1 cellular context compared by ENCODE assay signal in the genomic region with DNA sequence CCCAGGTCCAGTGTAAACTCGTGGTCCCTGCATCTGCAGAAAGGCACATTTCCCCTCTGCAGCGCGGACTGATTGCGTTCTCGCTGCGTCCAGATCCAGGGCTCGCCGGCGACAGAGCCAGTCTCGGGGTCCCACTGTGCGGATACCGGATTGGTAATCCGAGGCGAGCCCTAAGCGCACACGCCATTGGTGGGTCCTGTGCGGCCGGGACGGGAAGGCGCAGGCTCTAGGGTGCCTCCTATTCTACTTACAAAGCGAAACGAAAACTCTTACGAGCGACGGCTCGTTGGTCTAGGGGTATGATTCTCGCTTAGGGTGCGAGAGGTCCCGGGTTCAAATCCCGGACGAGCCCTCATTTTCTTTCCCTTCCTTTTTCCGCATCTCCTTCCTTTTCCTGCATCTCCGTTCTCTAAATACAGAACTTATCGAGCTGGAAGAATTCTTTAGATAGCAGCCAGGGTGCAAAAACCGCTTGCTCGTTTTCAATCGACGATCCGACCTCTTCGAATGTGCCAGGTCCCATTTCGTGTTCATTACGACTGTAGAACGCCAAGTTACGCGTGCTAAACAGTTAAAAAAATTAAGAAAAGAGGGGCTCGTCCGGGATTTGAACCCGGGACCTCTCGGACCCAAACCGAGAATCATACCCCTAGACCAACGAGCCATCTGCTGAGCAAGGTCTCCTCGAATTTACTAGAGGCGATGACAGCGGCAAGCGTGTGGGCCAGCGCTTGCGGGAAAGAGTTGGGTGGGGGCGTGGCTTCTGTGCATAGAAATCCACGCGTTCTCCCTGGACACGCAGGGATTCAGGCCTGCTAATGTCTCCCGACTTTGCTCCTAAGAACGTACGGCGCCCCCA.
A peak's percentile ranks its signal among the peaks of the same experiment; 100 is the strongest.
TF ChIP-seq lines count a peak whose summit lies in the region.

No MANE protein-coding gene starts in this region.

TF ChIP-seq in K562, 482 proteins besides CTCF, POLR2A, EP300 and RAD21 (continued from another document and continues in another):
- TF ChIP-seq, protein P1, sequence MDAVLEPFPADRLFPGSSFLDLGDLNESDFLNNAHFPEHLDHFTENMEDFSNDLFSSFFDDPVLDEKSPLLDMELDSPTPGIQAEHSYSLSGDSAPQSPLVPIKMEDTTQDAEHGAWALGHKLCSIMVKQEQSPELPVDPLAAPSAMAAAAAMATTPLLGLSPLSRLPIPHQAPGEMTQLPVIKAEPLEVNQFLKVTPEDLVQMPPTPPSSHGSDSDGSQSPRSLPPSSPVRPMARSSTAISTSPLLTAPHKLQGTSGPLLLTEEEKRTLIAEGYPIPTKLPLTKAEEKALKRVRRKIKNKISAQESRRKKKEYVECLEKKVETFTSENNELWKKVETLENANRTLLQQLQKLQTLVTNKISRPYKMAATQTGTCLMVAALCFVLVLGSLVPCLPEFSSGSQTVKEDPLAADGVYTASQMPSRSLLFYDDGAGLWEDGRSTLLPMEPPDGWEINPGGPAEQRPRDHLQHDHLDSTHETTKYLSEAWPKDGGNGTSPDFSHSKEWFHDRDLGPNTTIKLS (IDR thresholded peaks at IDR 0.05; ENCODE audit: borderline replicate concordance, low read depth), result no peak; the same call in 1 of the 2 replicates
- no peak for TF ChIP-seq SRSF9 (IDR thresholded peaks at IDR 0.05; ENCODE audit: borderline replicate concordance, low read depth, low read length)
- TF ChIP-seq SRSF7 (optimal IDR thresholded peaks at IDR 0.05; ENCODE audit: low read depth, low read length), result no peak
- TF ChIP-seq, protein P2, sequence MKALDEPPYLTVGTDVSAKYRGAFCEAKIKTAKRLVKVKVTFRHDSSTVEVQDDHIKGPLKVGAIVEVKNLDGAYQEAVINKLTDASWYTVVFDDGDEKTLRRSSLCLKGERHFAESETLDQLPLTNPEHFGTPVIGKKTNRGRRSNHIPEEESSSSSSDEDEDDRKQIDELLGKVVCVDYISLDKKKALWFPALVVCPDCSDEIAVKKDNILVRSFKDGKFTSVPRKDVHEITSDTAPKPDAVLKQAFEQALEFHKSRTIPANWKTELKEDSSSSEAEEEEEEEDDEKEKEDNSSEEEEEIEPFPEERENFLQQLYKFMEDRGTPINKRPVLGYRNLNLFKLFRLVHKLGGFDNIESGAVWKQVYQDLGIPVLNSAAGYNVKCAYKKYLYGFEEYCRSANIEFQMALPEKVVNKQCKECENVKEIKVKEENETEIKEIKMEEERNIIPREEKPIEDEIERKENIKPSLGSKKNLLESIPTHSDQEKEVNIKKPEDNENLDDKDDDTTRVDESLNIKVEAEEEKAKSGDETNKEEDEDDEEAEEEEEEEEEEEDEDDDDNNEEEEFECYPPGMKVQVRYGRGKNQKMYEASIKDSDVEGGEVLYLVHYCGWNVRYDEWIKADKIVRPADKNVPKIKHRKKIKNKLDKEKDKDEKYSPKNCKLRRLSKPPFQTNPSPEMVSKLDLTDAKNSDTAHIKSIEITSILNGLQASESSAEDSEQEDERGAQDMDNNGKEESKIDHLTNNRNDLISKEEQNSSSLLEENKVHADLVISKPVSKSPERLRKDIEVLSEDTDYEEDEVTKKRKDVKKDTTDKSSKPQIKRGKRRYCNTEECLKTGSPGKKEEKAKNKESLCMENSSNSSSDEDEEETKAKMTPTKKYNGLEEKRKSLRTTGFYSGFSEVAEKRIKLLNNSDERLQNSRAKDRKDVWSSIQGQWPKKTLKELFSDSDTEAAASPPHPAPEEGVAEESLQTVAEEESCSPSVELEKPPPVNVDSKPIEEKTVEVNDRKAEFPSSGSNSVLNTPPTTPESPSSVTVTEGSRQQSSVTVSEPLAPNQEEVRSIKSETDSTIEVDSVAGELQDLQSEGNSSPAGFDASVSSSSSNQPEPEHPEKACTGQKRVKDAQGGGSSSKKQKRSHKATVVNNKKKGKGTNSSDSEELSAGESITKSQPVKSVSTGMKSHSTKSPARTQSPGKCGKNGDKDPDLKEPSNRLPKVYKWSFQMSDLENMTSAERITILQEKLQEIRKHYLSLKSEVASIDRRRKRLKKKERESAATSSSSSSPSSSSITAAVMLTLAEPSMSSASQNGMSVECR (CRISPR knock-in tag; IDR thresholded peaks at IDR 0.05), result no peak
- TF ChIP-seq SMAD2 (IDR thresholded peaks at IDR 0.05; ENCODE audit: low read depth, low read length), result no peak
- TF ChIP-seq NCOA4 (IDR thresholded peaks at IDR 0.05; ENCODE audit: partially characterized antibody), result no peak
- TF ChIP-seq, protein P3, sequence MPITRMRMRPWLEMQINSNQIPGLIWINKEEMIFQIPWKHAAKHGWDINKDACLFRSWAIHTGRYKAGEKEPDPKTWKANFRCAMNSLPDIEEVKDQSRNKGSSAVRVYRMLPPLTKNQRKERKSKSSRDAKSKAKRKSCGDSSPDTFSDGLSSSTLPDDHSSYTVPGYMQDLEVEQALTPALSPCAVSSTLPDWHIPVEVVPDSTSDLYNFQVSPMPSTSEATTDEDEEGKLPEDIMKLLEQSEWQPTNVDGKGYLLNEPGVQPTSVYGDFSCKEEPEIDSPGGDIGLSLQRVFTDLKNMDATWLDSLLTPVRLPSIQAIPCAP (CRISPR knock-in tag; IDR thresholded peaks at IDR 0.05; ENCODE audit: borderline replicate concordance), result no peak
- TF ChIP-seq ETV5 (CRISPR knock-in tag; IDR thresholded peaks at IDR 0.05; ENCODE audit: low read depth), result 0 out of 2 replicates have a peak, but pooled peaks have one; percentile 10
- peak; percentile 82 for TF ChIP-seq RBFOX2 (IDR thresholded peaks at IDR 0.05; ENCODE audit: low read depth, low read length)
- TF ChIP-seq PCBP1 (IDR thresholded peaks at IDR 0.05; ENCODE audit: low read depth, low read length, poor library complexity, severe bottlenecking), result no peak
- TF ChIP-seq ZNF212 (CRISPR knock-in tag; IDR thresholded peaks at IDR 0.05), result no peak
- no peak for TF ChIP-seq TAF9B (IDR thresholded peaks at IDR 0.05; ENCODE audit: partially characterized antibody)
- TF ChIP-seq, protein P4, sequence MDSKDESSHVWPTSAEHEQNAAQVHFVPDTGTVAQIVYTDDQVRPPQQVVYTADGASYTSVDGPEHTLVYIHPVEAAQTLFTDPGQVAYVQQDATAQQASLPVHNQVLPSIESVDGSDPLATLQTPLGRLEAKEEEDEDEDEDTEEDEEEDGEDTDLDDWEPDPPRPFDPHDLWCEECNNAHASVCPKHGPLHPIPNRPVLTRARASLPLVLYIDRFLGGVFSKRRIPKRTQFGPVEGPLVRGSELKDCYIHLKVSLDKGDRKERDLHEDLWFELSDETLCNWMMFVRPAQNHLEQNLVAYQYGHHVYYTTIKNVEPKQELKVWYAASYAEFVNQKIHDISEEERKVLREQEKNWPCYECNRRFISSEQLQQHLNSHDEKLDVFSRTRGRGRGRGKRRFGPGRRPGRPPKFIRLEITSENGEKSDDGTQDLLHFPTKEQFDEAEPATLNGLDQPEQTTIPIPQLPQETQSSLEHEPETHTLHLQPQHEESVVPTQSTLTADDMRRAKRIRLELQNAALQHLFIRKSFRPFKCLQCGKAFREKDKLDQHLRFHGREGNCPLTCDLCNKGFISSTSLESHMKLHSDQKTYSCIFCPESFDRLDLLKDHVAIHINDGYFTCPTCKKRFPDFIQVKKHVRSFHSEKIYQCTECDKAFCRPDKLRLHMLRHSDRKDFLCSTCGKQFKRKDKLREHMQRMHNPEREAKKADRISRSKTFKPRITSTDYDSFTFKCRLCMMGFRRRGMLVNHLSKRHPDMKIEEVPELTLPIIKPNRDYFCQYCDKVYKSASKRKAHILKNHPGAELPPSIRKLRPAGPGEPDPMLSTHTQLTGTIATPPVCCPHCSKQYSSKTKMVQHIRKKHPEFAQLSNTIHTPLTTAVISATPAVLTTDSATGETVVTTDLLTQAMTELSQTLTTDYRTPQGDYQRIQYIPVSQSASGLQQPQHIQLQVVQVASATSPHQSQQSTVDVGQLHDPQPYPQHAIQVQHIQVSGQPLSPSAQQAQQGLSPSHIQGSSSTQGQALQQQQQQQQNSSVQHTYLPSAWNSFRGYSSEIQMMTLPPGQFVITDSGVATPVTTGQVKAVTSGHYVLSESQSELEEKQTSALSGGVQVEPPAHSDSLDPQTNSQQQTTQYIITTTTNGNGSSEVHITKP (IDR thresholded peaks at IDR 0.05; ENCODE audit: partially characterized antibody), result peak; percentile 35
- peak; percentile 52 for TF ChIP-seq RB1 (IDR thresholded peaks at IDR 0.05; ENCODE audit: low read depth)
- TF ChIP-seq BMI1 (IDR thresholded peaks at IDR 0.05; ENCODE audit: low read length), result no peak
- no peak for TF ChIP-seq IRF2 (CRISPR knock-in tag; IDR thresholded peaks at IDR 0.05)
- peak; percentile 30; the same call in 1 of the 2 replicates for TF ChIP-seq GTF2F1 (IDR thresholded peaks at IDR 0.05; ENCODE audit: low read depth, low read length)
- TF ChIP-seq ZNF23 (CRISPR knock-in tag; IDR thresholded peaks at IDR 0.05), result no peak
- TF ChIP-seq ZNF384 (IDR thresholded peaks at IDR 0.05; ENCODE audit: low read depth, low read length), result peak; percentile 43; the same call in 1 of the 2 replicates
- TF ChIP-seq, protein P5, sequence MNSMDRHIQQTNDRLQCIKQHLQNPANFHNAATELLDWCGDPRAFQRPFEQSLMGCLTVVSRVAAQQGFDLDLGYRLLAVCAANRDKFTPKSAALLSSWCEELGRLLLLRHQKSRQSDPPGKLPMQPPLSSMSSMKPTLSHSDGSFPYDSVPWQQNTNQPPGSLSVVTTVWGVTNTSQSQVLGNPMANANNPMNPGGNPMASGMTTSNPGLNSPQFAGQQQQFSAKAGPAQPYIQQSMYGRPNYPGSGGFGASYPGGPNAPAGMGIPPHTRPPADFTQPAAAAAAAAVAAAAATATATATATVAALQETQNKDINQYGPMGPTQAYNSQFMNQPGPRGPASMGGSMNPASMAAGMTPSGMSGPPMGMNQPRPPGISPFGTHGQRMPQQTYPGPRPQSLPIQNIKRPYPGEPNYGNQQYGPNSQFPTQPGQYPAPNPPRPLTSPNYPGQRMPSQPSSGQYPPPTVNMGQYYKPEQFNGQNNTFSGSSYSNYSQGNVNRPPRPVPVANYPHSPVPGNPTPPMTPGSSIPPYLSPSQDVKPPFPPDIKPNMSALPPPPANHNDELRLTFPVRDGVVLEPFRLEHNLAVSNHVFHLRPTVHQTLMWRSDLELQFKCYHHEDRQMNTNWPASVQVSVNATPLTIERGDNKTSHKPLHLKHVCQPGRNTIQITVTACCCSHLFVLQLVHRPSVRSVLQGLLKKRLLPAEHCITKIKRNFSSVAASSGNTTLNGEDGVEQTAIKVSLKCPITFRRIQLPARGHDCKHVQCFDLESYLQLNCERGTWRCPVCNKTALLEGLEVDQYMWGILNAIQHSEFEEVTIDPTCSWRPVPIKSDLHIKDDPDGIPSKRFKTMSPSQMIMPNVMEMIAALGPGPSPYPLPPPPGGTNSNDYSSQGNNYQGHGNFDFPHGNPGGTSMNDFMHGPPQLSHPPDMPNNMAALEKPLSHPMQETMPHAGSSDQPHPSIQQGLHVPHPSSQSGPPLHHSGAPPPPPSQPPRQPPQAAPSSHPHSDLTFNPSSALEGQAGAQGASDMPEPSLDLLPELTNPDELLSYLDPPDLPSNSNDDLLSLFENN (IDR thresholded peaks at IDR 0.05; ENCODE audit: low read depth in 2 of 2, low read length in 2 of 2), result 0 out of 4 replicates have a peak, but pooled peaks of 1 of the 2 experiments have one; percentile 17
- peak; percentile 16 for TF ChIP-seq KDM5B (IDR thresholded peaks at IDR 0.05; ENCODE audit: insufficient replicate concordance, low read depth, low read length)
- TF ChIP-seq, protein P6, sequence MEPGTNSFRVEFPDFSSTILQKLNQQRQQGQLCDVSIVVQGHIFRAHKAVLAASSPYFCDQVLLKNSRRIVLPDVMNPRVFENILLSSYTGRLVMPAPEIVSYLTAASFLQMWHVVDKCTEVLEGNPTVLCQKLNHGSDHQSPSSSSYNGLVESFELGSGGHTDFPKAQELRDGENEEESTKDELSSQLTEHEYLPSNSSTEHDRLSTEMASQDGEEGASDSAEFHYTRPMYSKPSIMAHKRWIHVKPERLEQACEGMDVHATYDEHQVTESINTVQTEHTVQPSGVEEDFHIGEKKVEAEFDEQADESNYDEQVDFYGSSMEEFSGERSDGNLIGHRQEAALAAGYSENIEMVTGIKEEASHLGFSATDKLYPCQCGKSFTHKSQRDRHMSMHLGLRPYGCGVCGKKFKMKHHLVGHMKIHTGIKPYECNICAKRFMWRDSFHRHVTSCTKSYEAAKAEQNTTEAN (CRISPR knock-in tag; IDR thresholded peaks at IDR 0.05), result no peak
- TF ChIP-seq, protein P7, sequence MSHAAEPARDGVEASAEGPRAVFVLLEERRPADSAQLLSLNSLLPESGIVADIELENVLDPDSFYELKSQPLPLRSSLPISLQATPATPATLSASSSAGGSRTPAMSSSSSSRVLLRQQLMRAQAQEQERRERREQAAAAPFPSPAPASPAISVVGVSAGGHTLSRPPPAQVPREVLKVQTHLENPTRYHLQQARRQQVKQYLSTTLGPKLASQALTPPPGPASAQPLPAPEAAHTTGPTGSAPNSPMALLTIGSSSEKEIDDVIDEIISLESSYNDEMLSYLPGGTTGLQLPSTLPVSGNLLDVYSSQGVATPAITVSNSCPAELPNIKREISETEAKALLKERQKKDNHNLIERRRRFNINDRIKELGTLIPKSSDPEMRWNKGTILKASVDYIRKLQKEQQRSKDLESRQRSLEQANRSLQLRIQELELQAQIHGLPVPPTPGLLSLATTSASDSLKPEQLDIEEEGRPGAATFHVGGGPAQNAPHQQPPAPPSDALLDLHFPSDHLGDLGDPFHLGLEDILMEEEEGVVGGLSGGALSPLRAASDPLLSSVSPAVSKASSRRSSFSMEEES (CRISPR knock-in tag; IDR thresholded peaks at IDR 0.05), result no peak
- TF ChIP-seq ZBED1 (IDR thresholded peaks at IDR 0.05), result no peak
- TF ChIP-seq, protein P8, sequence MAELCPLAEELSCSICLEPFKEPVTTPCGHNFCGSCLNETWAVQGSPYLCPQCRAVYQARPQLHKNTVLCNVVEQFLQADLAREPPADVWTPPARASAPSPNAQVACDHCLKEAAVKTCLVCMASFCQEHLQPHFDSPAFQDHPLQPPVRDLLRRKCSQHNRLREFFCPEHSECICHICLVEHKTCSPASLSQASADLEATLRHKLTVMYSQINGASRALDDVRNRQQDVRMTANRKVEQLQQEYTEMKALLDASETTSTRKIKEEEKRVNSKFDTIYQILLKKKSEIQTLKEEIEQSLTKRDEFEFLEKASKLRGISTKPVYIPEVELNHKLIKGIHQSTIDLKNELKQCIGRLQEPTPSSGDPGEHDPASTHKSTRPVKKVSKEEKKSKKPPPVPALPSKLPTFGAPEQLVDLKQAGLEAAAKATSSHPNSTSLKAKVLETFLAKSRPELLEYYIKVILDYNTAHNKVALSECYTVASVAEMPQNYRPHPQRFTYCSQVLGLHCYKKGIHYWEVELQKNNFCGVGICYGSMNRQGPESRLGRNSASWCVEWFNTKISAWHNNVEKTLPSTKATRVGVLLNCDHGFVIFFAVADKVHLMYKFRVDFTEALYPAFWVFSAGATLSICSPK (IDR thresholded peaks at IDR 0.05; ENCODE audit: borderline replicate concordance), result no peak
- no peak for TF ChIP-seq ZBTB1 (CRISPR knock-in tag; IDR thresholded peaks at IDR 0.05; ENCODE audit: borderline replicate concordance, low read depth)
- TF ChIP-seq PURB (CRISPR knock-in tag; IDR thresholded peaks at IDR 0.05; ENCODE audit: low read depth), result no peak
- peak; percentile 71 for TF ChIP-seq TAF1 (IDR thresholded peaks at IDR 0.05; ENCODE audit: control insufficient read depth, extremely low read depth, insufficient read depth, low read length, severe bottlenecking)
- TF ChIP-seq, protein P9, sequence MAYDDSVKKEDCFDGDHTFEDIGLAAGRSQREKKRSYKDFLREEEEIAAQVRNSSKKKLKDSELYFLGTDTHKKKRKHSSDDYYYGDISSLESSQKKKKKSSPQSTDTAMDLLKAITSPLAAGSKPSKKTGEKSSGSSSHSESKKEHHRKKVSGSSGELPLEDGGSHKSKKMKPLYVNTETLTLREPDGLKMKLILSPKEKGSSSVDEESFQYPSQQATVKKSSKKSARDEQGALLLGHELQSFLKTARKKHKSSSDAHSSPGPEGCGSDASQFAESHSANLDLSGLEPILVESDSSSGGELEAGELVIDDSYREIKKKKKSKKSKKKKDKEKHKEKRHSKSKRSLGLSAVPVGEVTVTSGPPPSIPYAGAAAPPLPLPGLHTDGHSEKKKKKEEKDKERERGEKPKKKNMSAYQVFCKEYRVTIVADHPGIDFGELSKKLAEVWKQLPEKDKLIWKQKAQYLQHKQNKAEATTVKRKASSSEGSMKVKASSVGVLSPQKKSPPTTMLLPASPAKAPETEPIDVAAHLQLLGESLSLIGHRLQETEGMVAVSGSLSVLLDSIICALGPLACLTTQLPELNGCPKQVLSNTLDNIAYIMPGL (CRISPR knock-in tag; IDR thresholded peaks at IDR 0.05), result peak; percentile 96; the same call in 1 of the 2 replicates
- no peak for TF ChIP-seq HEY1 (CRISPR knock-in tag; IDR thresholded peaks at IDR 0.05; ENCODE audit: borderline replicate concordance)
